9 cellular contexts compared by ENCODE assay signal in genomic region chr13:59677966-59678814, GRCh38.
DNase-seq lines count a peak whose midpoint lies in the region; TF ChIP-seq lines count a peak whose summit lies in the region.
"Had no signal": no experiment of that assay in that cellular context is flagged by ENCODE, and none has a peak within 500 bp of the region (broad histone marks: within the 10 kb centered on the region; RNA-seq: fewer than 3 reads in every experiment).

No MANE protein-coding gene starts in this region.

- H3K4me3 ChIP-seq in HFF-Myc (replicated peaks; ENCODE audit: low read depth, low read length) (no peak overlapping the region), WI38 (ENCODE audit: low read depth, low read length) (no peak overlapping the region), cardiac muscle cell (no peak overlapping the region), skeletal muscle cell (ENCODE audit: low read depth, low read length) (no peak overlapping the region)

- intact Hi-C loops in Calu3 (cut with micrococcal nuclease; ENCODE audit: unreplicated experiment), result loop anchor here (2.0 to 10.0 kb wide), 3 partner anchors 143 to 287 kb away; no protein-coding TSS in a partner anchor

- peaks cover 21% of the 10 kb centered on the region for H3K4me1 ChIP-seq in cardiac muscle cell (ENCODE audit: low read depth)

- no peaks in the 10 kb centered on the region for H3K27me3 Mint-ChIP-seq in activated naive CD4-positive, alpha-beta T cell treated with anti-CD3 and anti-CD28 coated beads, Interleukin-2, amount 10 ng/mL, durations not matched to agents 7 days and 5 days
- H3K27me3 Mint-ChIP-seq in Calu3 (ENCODE audit: unreplicated experiment), result no peaks in the 10 kb centered on the region

- no peak overlapping the region for H3K4me3 Mint-ChIP-seq in activated naive CD4-positive, alpha-beta T cell treated with anti-CD3 and anti-CD28 coated beads, Interleukin-2, amount 10 ng/mL, durations not matched to agents 7 days and 5 days
- H3K4me3 Mint-ChIP-seq in Calu3 (ENCODE audit: low read depth, unreplicated experiment), result no peak overlapping the region
- H3K4me3 Mint-ChIP-seq: dendritic cell treated with granulocyte-macrophage colony-stimulating factor and Interleukin-4, amounts not matched to agents 40 ng/mL and 50 ng/mL, for 4 days had no signal

- H3K36me3 ChIP-seq in cardiac muscle cell, result no peaks in the 10 kb centered on the region

- H3K27ac ChIP-seq in cardiac muscle cell, result no peak overlapping the region

- TF ChIP-seq CTCF in HFF-Myc (IDR thresholded peaks at IDR 0.05; ENCODE audit: low read depth, low read length, missing control alignments) (peak; percentile 70), WI38 (IDR thresholded peaks at IDR 0.05; ENCODE audit: low read depth, low read length) (peak; percentile 68), cardiac muscle cell (IDR thresholded peaks at IDR 0.05; ENCODE audit: low read depth, low read length) (peak; percentile 91), Calu3 (IDR thresholded peaks at IDR 0.05; ENCODE audit: unreplicated experiment) (no peak)

- DNase-seq in activated naive CD4-positive, alpha-beta T cell treated with anti-CD3 and anti-CD28 coated beads, Interleukin-2, amount 10 ng/mL, durations not matched to agents 7 days and 5 days, result peak; percentile 20
- no peak for DNase-seq in activated naive CD4-positive, alpha-beta T cell treated with anti-CD3 and anti-CD28 coated beads, Interleukin-2, amount 50 U/mL, for 16 hours
- peak; percentile 32 for DNase-seq in HFF-Myc (ENCODE audit: extremely low read depth, low read depth)
- peak; percentile 45 for DNase-seq in NCI-H1092 (lab: John Stamatoyannopoulos, UW)
- peak; percentile 64 to 83 for DNase-seq in cardiac muscle cell (ENCODE audit: low read depth in 1 of 2, low spot score in 1 of 2)
- peak; percentile 26 for DNase-seq in skeletal muscle cell (ENCODE audit: low read depth)
- DNase-seq in Calu3, result no peak

- CTCF ChIA-PET in activated naive CD4-positive, alpha-beta T cell treated with anti-CD3 and anti-CD28 coated beads, Interleukin-2, amount 10 ng/mL, durations not matched to agents 7 days and 5 days (lab: Charles Lee), result interaction anchor here (0.8 to 2.5 kb wide), 4 partner anchors 10 to 753 kb away, joined by 3 to 14 read pairs (median 7); no protein-coding TSS in a partner anchor
- CTCF ChIA-PET in Calu3 (lab: Charles Lee), result no interaction called here

- no peaks in the 10 kb centered on the region for H3K36me3 Mint-ChIP-seq in activated naive CD4-positive, alpha-beta T cell treated with anti-CD3 and anti-CD28 coated beads, Interleukin-2, amount 10 ng/mL, durations not matched to agents 7 days and 5 days
- H3K36me3 Mint-ChIP-seq in Calu3 (ENCODE audit: insufficient read depth, unreplicated experiment), result no peaks in the 10 kb centered on the region

- no TSS peak for BruUV-seq in Calu3 (replicated peaks; lab: Mats Ljungman, UMichigan)

- no peaks in the 10 kb centered on the region for H3K4me1 Mint-ChIP-seq in activated naive CD4-positive, alpha-beta T cell treated with anti-CD3 and anti-CD28 coated beads, Interleukin-2, amount 10 ng/mL, durations not matched to agents 7 days and 5 days
- H3K4me1 Mint-ChIP-seq in Calu3 (ENCODE audit: low read depth, unreplicated experiment), result no peaks in the 10 kb centered on the region

- no peaks in the 10 kb centered on the region for H3K9me3 Mint-ChIP-seq in activated naive CD4-positive, alpha-beta T cell treated with anti-CD3 and anti-CD28 coated beads, Interleukin-2, amount 10 ng/mL, durations not matched to agents 7 days and 5 days
- H3K9me3 Mint-ChIP-seq in Calu3 (ENCODE audit: low read depth, unreplicated experiment), result no peaks in the 10 kb centered on the region
- H3K9me3 Mint-ChIP-seq: dendritic cell treated with granulocyte-macrophage colony-stimulating factor and Interleukin-4, amounts not matched to agents 40 ng/mL and 50 ng/mL, for 4 days had no signal

- no peaks in the 10 kb centered on the region for H3K27me3 ChIP-seq in cardiac muscle cell

- H3K27ac Mint-ChIP-seq in activated naive CD4-positive, alpha-beta T cell treated with anti-CD3 and anti-CD28 coated beads, Interleukin-2, amount 10 ng/mL, durations not matched to agents 7 days and 5 days, result no peak overlapping the region
- H3K27ac Mint-ChIP-seq in Calu3 (ENCODE audit: unreplicated experiment), result no peak overlapping the region
- H3K27ac Mint-ChIP-seq: dendritic cell treated with granulocyte-macrophage colony-stimulating factor and Interleukin-4, amounts not matched to agents 40 ng/mL and 50 ng/mL, for 4 days had no signal

- H3K9me3 ChIP-seq in cardiac muscle cell (ENCODE audit: low read depth), result no peaks in the 10 kb centered on the region

Comparison
In these comparisons a context has a peak if more than half of its experiments do, and no peak if none do; other contexts are left out.
1. DNase-seq: peak in activated naive CD4-positive, alpha-beta T cell treated with anti-CD3 and anti-CD28 coated beads, Interleukin-2, amount 10 ng/mL, durations not matched to agents 7 days and 5 days (single experiment), HFF-Myc (single experiment), NCI-H1092 (single experiment), cardiac muscle cell (2 of 2) and skeletal muscle cell (single experiment); none in activated naive CD4-positive, alpha-beta T cell treated with anti-CD3 and anti-CD28 coated beads, Interleukin-2, amount 50 U/mL, for 16 hours (single experiment) and Calu3 (single experiment).